ENCODE assay signal across 22 cellular contexts in genomic region chr6:170429457-170429856, GRCh38.
DNase-seq lines count a peak whose midpoint lies in the region; ATAC-seq, FAIRE-seq and TF ChIP-seq lines count a peak whose summit lies in the region.
"Had no signal": no experiment of that assay in that cellular context is flagged by ENCODE, and none has a peak within 500 bp of the region (broad histone marks: within the 10 kb centered on the region; RNA-seq: fewer than 3 reads in every experiment).

No MANE protein-coding gene starts in this region.

- H3K36me3 ChIP-seq in SK-N-SH (replicated peaks in 1 of 2; ENCODE audit: control insufficient read depth in 1 of 2, insufficient read depth in 2 of 2, low read length in 1 of 2) (peaks cover 0 to 4% of the 10 kb centered on the region in 2 experiments), H1 (ENCODE audit: control insufficient read depth in 2 of 4, insufficient read depth in 4 of 4, low read length in 3 of 4) (no peaks in the 10 kb centered on the region), thyroid gland (no peaks in the 10 kb centered on the region)
- H3K36me3 ChIP-seq: lower lobe of right lung, tibial nerve had no signal

- H3K14ac ChIP-seq in H1 (ENCODE audit: insufficient read length), result no peak overlapping the region

- CTCF ChIA-PET in SK-N-SH (lab: Yijun Ruan, JAX), result interaction anchor here (0.9 kb wide), 1 partner anchor 9 kb away, joined by 3 read pairs; no protein-coding TSS in a partner anchor
- CTCF ChIA-PET in H1 (lab: Charles Lee; ENCODE audit: partially characterized antibody), result interaction anchor here (1.1 to 1.2 kb wide), 2 partner anchors 21 to 99 kb away, joined by 3 to 4 read pairs; no protein-coding TSS in a partner anchor

- no peaks in the 10 kb centered on the region for H4K20me1 ChIP-seq in SK-N-SH (ENCODE audit: insufficient read depth)
- no peaks in the 10 kb centered on the region for H4K20me1 ChIP-seq in H1 (replicated peaks in 1 of 2; ENCODE audit: control insufficient read depth in 1 of 2, insufficient read depth in 2 of 2, low read length in 2 of 2)

- no peak overlapping the region for H3K4ac ChIP-seq in H1 (replicated peaks; ENCODE audit: insufficient read length, low read depth, low read length)

- H2AK5ac ChIP-seq in H1 (ENCODE audit: low read depth, low read length), result no peak overlapping the region

- H3K18ac ChIP-seq in H1 (ENCODE audit: extremely low read depth, low read length), result no peak overlapping the region

- no peak for TF ChIP-seq EP300 in SK-N-SH (IDR thresholded peaks at IDR 0.05; ENCODE audit: borderline replicate concordance in 1 of 2, low read depth in 1 of 2, low read length in 1 of 2)
- TF ChIP-seq EP300 in H1 (IDR thresholded peaks at IDR 0.05; ENCODE audit: borderline replicate concordance in 1 of 2, low read depth in 2 of 2, low read length in 2 of 2), result no peak

- DNase-seq in SK-N-SH (no peak), H1 (ENCODE audit: low read depth in 1 of 2, low spot score in 2 of 2) (no peak), left kidney (ENCODE audit: low read depth, low spot score) (peak; percentile 89), thyroid gland (peak; percentile 49 to 57), NCI-H2107 (lab: John Stamatoyannopoulos, UW) (no peak), NOMO-1 treated with DMSO at 0.1 percent for 48 hours (lab: John Stamatoyannopoulos, UW; ENCODE audit: unreplicated experiment) (no peak)
- no peak for DNase-seq in activated T-cell treated with anti-CD3 and anti-CD28 coated beads, Interleukin-2, amount 50 U/mL, for 1 hour
- DNase-seq: 8988T; activated CD4-positive, CD25-positive, alpha-beta regulatory T cell; activated gamma-delta T cell; aorta; CD4-positive, CD25-positive, alpha-beta regulatory T cell; cortex of kidney; EL; lower lobe of right lung; NCI-H2081; NCI-H774; stimulated activated CD4-positive, alpha-beta T cell treated with anti-CD3 and anti-CD28 coated beads, Interleukin-4, amount 100 ng/mL, for 4 hours had no signal

- TF ChIP-seq RAD21 in SK-N-SH (IDR thresholded peaks at IDR 0.05; ENCODE audit: low read length), result no peak
- TF ChIP-seq RAD21 in H1 (IDR thresholded peaks at IDR 0.05 in 1 of 2, conservative IDR thresholded peaks at IDR 0.05 in 1 of 2; ENCODE audit: low read depth in 2 of 2, low read length in 2 of 2), result peak in 1 of 2 experiments; percentile 5; a peak in 2 of 4 replicates

- H3K27me3 ChIP-seq in SK-N-SH (ENCODE audit: insufficient read depth) (no peaks in the 10 kb centered on the region), H1 (replicated peaks in 1 of 4; ENCODE audit: control insufficient read depth in 3 of 4, extremely low read depth in 1 of 4, insufficient read depth in 3 of 4, low read length in 3 of 4) (no peaks in the 10 kb centered on the region), thyroid gland (no peaks in the 10 kb centered on the region)

- H3K9ac ChIP-seq in SK-N-SH (no peak overlapping the region), H1 (replicated peaks in 1 of 4; ENCODE audit: extremely low read depth in 1 of 4, low read depth in 3 of 4, low read length in 3 of 4) (no peak overlapping the region)

- H3K9me3 ChIP-seq in SK-N-SH (no peaks in the 10 kb centered on the region; the same call in 1 of the 2 replicates), H1 (ENCODE audit: insufficient read depth in 2 of 2, low read depth in 1 of 2, low read length in 1 of 2) (no peaks in the 10 kb centered on the region), thyroid gland (no peaks in the 10 kb centered on the region)
- H3K9me3 ChIP-seq: lower lobe of right lung had no signal

- H3K4me2 ChIP-seq in SK-N-SH, result no peak overlapping the region
- no peak overlapping the region for H3K4me2 ChIP-seq in H1 (ENCODE audit: insufficient read depth in 1 of 2, low read depth in 2 of 2, low read length in 2 of 2)

- H3K27ac ChIP-seq in SK-N-SH (ENCODE audit: low read depth in 2 of 2, low read length in 1 of 2) (no peak overlapping the region), H1 (ENCODE audit: low read depth, low read length) (no peak overlapping the region), thyroid gland (no peak overlapping the region)
- H3K27ac ChIP-seq: lower lobe of right lung, tibial nerve had no signal

- H3K9me2 ChIP-seq in SK-N-SH, result no peaks in the 10 kb centered on the region

- H2BK20ac ChIP-seq in H1 (ENCODE audit: low read length), result no peak overlapping the region

- POLR2A ChIA-PET in SK-N-SH (lab: Yijun Ruan, JAX) (no interaction called here), H1 (lab: Charles Lee; ENCODE audit: partially characterized antibody) (no interaction called here)

- WGBS in SK-N-SH (ENCODE audit: low lambda C conversion rate), result 88% methylated on average over 7 of the region's 7 CpGs
- 70% methylated on average over 7 of the region's 7 CpGs; no CpG with 5 or more reads in 1 of the 2 experiments for WGBS in H1 (ENCODE audit: extremely low coverage in 1 of 2, insufficient coverage in 1 of 2, insufficient read length in 1 of 2, insufficient replicate concordance in 2 of 2, low coverage in 1 of 2, low lambda C conversion rate in 2 of 2, missing lambda C conversion rate in 1 of 2), 2 experiments
- 36 to 52% methylated on average over 7 of the region's 7 CpGs for WGBS in thyroid gland, 2 donors

- no peak for FAIRE-seq in H1 (lab: Jason Lieb, UNC)
- FAIRE-seq: HTR-8/SVneo had no signal

- no peak overlapping the region for H4K5ac ChIP-seq in H1 (ENCODE audit: insufficient read length, low read depth, low read length)

- H2BK5ac ChIP-seq in H1 (ENCODE audit: low read depth, low read length), result no peak overlapping the region

- no peak overlapping the region for H2BK12ac ChIP-seq in H1 (ENCODE audit: low read depth, low read length)

- no peak overlapping the region for H4K91ac ChIP-seq in H1 (replicated peaks; ENCODE audit: insufficient read length, low read length)

- H3K23ac ChIP-seq in H1 (ENCODE audit: insufficient read length), result no peak overlapping the region

- H3K79me2 ChIP-seq in SK-N-SH (ENCODE audit: insufficient read depth) (no peaks in the 10 kb centered on the region), H1 (ENCODE audit: control insufficient read depth in 1 of 2, insufficient read depth in 2 of 2, low read length in 2 of 2) (no peaks in the 10 kb centered on the region)

- TF ChIP-seq CTCF in SK-N-SH (IDR thresholded peaks at IDR 0.05) (no peak), H1 (IDR thresholded peaks at IDR 0.05; ENCODE audit: control extremely low read depth in 1 of 3, insufficient read depth in 1 of 3, low read depth in 1 of 3, low read length in 3 of 3) (no peak), thyroid gland (IDR thresholded peaks at IDR 0.05) (no peak)

- H3K79me1 ChIP-seq in H1 (ENCODE audit: low read depth, low read length), result no peaks in the 10 kb centered on the region

- peak overlapping the region; percentile 60; the same call in 1 of the 2 replicates for H2AFZ ChIP-seq in SK-N-SH (ENCODE audit: low read depth)
- peak overlapping the region; percentile 72 for H2AFZ ChIP-seq in H1 (ENCODE audit: low read length)

- H3K4me1 ChIP-seq in SK-N-SH (ENCODE audit: control insufficient read depth in 1 of 2, insufficient read depth in 2 of 2, low read depth in 1 of 2, low read length in 1 of 2), result no peaks in the 10 kb centered on the region
- peaks cover 0 to 9% (median 3%) of the 10 kb centered on the region in 4 experiments; a peak in 4 of 7 replicates for H3K4me1 ChIP-seq in H1 (replicated peaks in 1 of 4; ENCODE audit: control insufficient read depth in 3 of 4, insufficient read depth in 4 of 4, low read length in 3 of 4)
- no peaks in the 10 kb centered on the region for H3K4me1 ChIP-seq in thyroid gland
- H3K4me1 ChIP-seq: lower lobe of right lung had no signal

- TF ChIP-seq POLR2A in H1 (IDR thresholded peaks at IDR 0.05; ENCODE audit: control extremely low read depth in 1 of 2, low read depth in 2 of 2, low read length in 2 of 2) (no peak), thyroid gland (IDR thresholded peaks at IDR 0.05) (no peak)

- no peaks in the 10 kb centered on the region for H3K23me2 ChIP-seq in H1 (ENCODE audit: low read depth, low read length)

- no peak overlapping the region for H2BK120ac ChIP-seq in H1 (replicated peaks; ENCODE audit: low read depth, low read length)

- H3K4me3 ChIP-seq in SK-N-SH (ENCODE audit: low read depth in 2 of 2, low read length in 1 of 2), result no peak overlapping the region
- H3K4me3 ChIP-seq in H1 (ENCODE audit: extremely low read depth in 1 of 4, insufficient read depth in 2 of 4, low read depth in 3 of 4, low read length in 4 of 4), result no peak overlapping the region
- H3K4me3 ChIP-seq in thyroid gland (replicated peaks in 1 of 3), result no peak overlapping the region
- H3K4me3 ChIP-seq: lower lobe of right lung, tibial nerve had no signal

- no peak for ATAC-seq in SK-N-SH treated with all-trans-retinoic acid at 6 μM for 48 hours
- ATAC-seq: esophagus mucosa, lower lobe of right lung had no signal

- H3F3A ChIP-seq in SK-N-SH (replicated peaks; ENCODE audit: insufficient read depth), result no peaks in the 10 kb centered on the region

- intact Hi-C loops in thyroid gland (cut with DNase I), result no loop called here

- no peak overlapping the region for H2BK15ac ChIP-seq in H1 (ENCODE audit: low read length)

- H4K8ac ChIP-seq in H1 (ENCODE audit: extremely low read depth, insufficient read depth, low read length), result no peak overlapping the region

- H3K56ac ChIP-seq in H1 (replicated peaks; ENCODE audit: insufficient read length, low read depth, low read length), result no peak overlapping the region

TF ChIP-seq in SK-N-SH, 30 proteins besides CTCF, POLR2A, EP300 and RAD21 (continues in another document):
- TF ChIP-seq NRF1 (IDR thresholded peaks at IDR 0.05; ENCODE audit: low read depth, low read length) (no peak), GABPA (IDR thresholded peaks at IDR 0.05; ENCODE audit: low read depth) (no peak)

TF ChIP-seq in SK-N-SH treated with all-trans-retinoic acid at 6 μM for 48 hours, 23 proteins besides CTCF, POLR2A, EP300 and RAD21 (continues in another document):
- TF ChIP-seq OSR1 (CRISPR knock-in tag; IDR thresholded peaks at IDR 0.05) (no peak), ESRRG (CRISPR knock-in tag; IDR thresholded peaks at IDR 0.05) (no peak)

TF ChIP-seq in H1, 55 proteins besides CTCF, POLR2A, EP300 and RAD21:
- TF ChIP-seq USF2 (IDR thresholded peaks at IDR 0.05; ENCODE audit: low read length) (peak; percentile 47; the same call in 1 of the 2 replicates), SP1 (IDR thresholded peaks at IDR 0.05; ENCODE audit: low read depth, low read length) (no peak)

Comparison
In these comparisons a context has a peak if more than half of its experiments do, and no peak if none do; other contexts are left out.
1. DNase-seq: peak in left kidney (single experiment) and thyroid gland (2 of 2); none in SK-N-SH (single experiment), H1 (0 of 2), NCI-H2107 (single experiment), activated T-cell treated with anti-CD3 and anti-CD28 coated beads, Interleukin-2, amount 50 U/mL, for 1 hour (single experiment) and NOMO-1 treated with DMSO at 0.1 percent for 48 hours (single experiment).
2. Of the 17 proteins assayed by ChIP-seq in both H1 and SK-N-SH: peak only in H1: USF2; only in SK-N-SH: none; in both: none; in neither: 15; mixed calls (peak in some experiments, not most) for 1.